23 cellular contexts compared by ENCODE assay signal in genomic region chr1:149945206-149945605, GRCh38.
"Had no signal": no experiment of that assay in that cellular context is flagged by ENCODE, and none has a peak within 500 bp of the region (broad histone marks: within the 10 kb centered on the region; RNA-seq: fewer than 3 reads in every experiment).

No MANE protein-coding gene starts in this region.

- H3K27me3 ChIP-seq: body of pancreas, esophagus squamous epithelium, ovary, tibial nerve had no signal

- DNase-seq: activated CD4-positive, alpha-beta T cell treated with anti-CD3 and anti-CD28 coated beads for 48 hours; activated CD4-positive, alpha-beta T cell treated with anti-CD3 and anti-CD28 coated beads, Interleukin-2, amount 50 U/mL, for 48 hours; activated CD8-positive, alpha-beta memory T cell treated with anti-CD3 and anti-CD28 coated beads for 24 hours; activated effector memory CD4-positive, alpha-beta T cell treated with Interleukin-2 at 50 U/mL for 16 hours; activated naive CD4-positive, alpha-beta T cell treated with Interleukin-2 at 50 U/mL for 16 hours; aorta; body of pancreas; cerebellar nuclear complex; endodermal cell; esophagus squamous epithelium; glutamatergic neuron; left ventricle myocardium inferior; ovary; retina; stimulated activated CD4-positive, alpha-beta T cell treated with anti-CD3 and anti-CD28 coated beads, Interleukin-12 subunit alpha, Interleukin-12 subunit beta, amount 100 ng/mL, for 4 hours; stimulated activated CD4-positive, alpha-beta T cell treated with anti-CD3 and anti-CD28 coated beads, Interleukin-4, amount 100 ng/mL, for 24 hours; T-helper 9 cell; WERI-Rb-1 had no signal

- H3K27ac ChIP-seq: body of pancreas, coronary artery, epithelial cell of prostate, esophagus squamous epithelium, left ventricle myocardium inferior, ovary, prostate gland, skin epidermis, tibial nerve, WERI-Rb-1 had no signal
